In the genomic region with DNA sequence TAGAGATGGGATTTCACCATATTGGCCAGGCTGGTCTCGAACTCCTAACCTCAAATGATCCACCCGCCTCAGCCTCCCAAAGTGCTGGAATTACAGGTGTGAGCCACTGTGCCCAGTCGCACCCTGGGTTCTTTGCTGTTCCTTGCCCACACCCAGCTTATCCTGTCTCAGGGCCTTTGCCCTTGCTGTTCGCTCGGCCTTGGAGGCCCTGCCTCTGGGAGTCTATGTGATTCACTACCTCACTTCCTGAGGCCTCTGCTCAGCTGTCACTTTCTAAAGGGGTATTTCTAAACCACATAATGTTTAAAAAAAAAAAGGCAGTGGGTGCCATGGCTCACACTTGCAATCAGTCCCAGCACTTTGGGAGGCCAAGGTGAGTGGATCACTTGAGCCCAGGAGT, we compare ENCODE assay signal across 8 cellular contexts. TPM values are rescaled to one million over a fixed set of nuclear protein-coding genes. Genes with fewer than 3 reads are reported as not detected.
DNase-seq lines count a peak whose midpoint lies in the region; ATAC-seq and TF ChIP-seq lines count a peak whose summit lies in the region.
"Not testable (repeated sequence)": the region's sequence is repeated elsewhere in the genome, so short reads cannot be mapped to it uniquely, and the experiment has no call there.

No MANE protein-coding gene starts in this region.

- peak overlapping the region; percentile 54 for H3K4me3 Mint-ChIP-seq in CD4-positive, alpha-beta T cell
- peak overlapping the region in 2 of 4 donors; percentile 21 to 51 for H3K4me3 Mint-ChIP-seq in IgD-negative memory B cell
- H3K4me3 Mint-ChIP-seq in activated CD8-positive, alpha-beta T cell treated with anti-CD3 and anti-CD28 coated beads for 36 hours; immature natural killer cell: not testable (repeated sequence)
- H3K4me3 Mint-ChIP-seq in natural killer cell treated with Interleukin-12 subunit alpha and Interleukin-12 subunit beta and Interleukin-15 and Interleukin-18, amount 100 ng/mL, for 72 hours, result peak overlapping the region; percentile 52
- peak overlapping the region; percentile 32 for H3K4me3 Mint-ChIP-seq in stimulated activated naive CD8-positive, alpha-beta T cell treated with anti-CD3 and anti-CD28 coated beads, Interleukin-15, Interleukin-2, amounts not matched to agents 100 ng/mL and 50 ng/mL, for 24 hours

- POLR2A ChIA-PET in CD4-positive, alpha-beta T cell (lab: Charles Lee), result interaction anchor here (1.0 kb wide), 1 partner anchor 18 kb away, joined by 3 read pairs; no protein-coding TSS in a partner anchor
- POLR2A ChIA-PET in activated CD8-positive, alpha-beta T cell treated with anti-CD3 and anti-CD28 coated beads for 36 hours (lab: Charles Lee), result not testable (repeated sequence)

- H3K4me1 Mint-ChIP-seq in CD4-positive, alpha-beta T cell (ENCODE audit: low read depth), result peaks cover 17% of the 10 kb centered on the region
- H3K4me1 Mint-ChIP-seq in IgD-negative memory B cell (peaks cover 19 to 30% (median 29%) of the 10 kb centered on the region in 3 donors), immature natural killer cell (peaks cover 18 to 35% of the 10 kb centered on the region in 2 donors)
- peaks cover 27% of the 10 kb centered on the region for H3K4me1 Mint-ChIP-seq in activated CD8-positive, alpha-beta T cell treated with anti-CD3 and anti-CD28 coated beads for 36 hours (ENCODE audit: low read depth)
- H3K4me1 Mint-ChIP-seq in natural killer cell treated with Interleukin-12 subunit alpha and Interleukin-12 subunit beta and Interleukin-15 and Interleukin-18, amount 100 ng/mL, for 72 hours (ENCODE audit: low read depth in 2 of 2), result peaks cover 22 to 29% of the 10 kb centered on the region in 2 donors
- H3K4me1 Mint-ChIP-seq in stimulated activated naive CD8-positive, alpha-beta T cell treated with anti-CD3 and anti-CD28 coated beads, Interleukin-15, Interleukin-2, amounts not matched to agents 100 ng/mL and 50 ng/mL, for 24 hours (ENCODE audit: low read depth), result peaks cover 36% of the 10 kb centered on the region

- H3K4me1 ChIP-seq in RWPE2 (ENCODE audit: insufficient read depth, poor library complexity, severe bottlenecking), result peaks cover 12% of the 10 kb centered on the region

- H3K4me3 ChIP-seq in RWPE2 (ENCODE audit: severe bottlenecking), result not testable (repeated sequence)

- H3K27ac Mint-ChIP-seq in CD4-positive, alpha-beta T cell, result not testable (repeated sequence)
- H3K27ac Mint-ChIP-seq in IgD-negative memory B cell (peak overlapping the region; percentile 88 to 91 (median 91)), immature natural killer cell (peak overlapping the region in 4 of 6 donors; percentile 59 to 80 (median 74))
- peak overlapping the region; percentile 78 for H3K27ac Mint-ChIP-seq in activated CD8-positive, alpha-beta T cell treated with anti-CD3 and anti-CD28 coated beads for 36 hours
- H3K27ac Mint-ChIP-seq in activated naive CD4-positive, alpha-beta T cell treated with anti-CD3 and anti-CD28 coated beads, Interleukin-2, amount 50 U/mL, for 72 hours, result peak overlapping the region; percentile 45 to 60
- H3K27ac Mint-ChIP-seq in natural killer cell treated with Interleukin-12 subunit alpha and Interleukin-12 subunit beta and Interleukin-15 and Interleukin-18, amount 100 ng/mL, for 72 hours, result peak overlapping the region; percentile 33 to 76
- peak overlapping the region; percentile 70 for H3K27ac Mint-ChIP-seq in stimulated activated naive CD8-positive, alpha-beta T cell treated with anti-CD3 and anti-CD28 coated beads, Interleukin-15, Interleukin-2, amounts not matched to agents 100 ng/mL and 50 ng/mL, for 24 hours

- DNase-seq in CD4-positive, alpha-beta T cell; RWPE2 (ENCODE audit: low spot score); activated naive CD4-positive, alpha-beta T cell treated with anti-CD3 and anti-CD28 coated beads, Interleukin-2, amount 50 U/mL, for 72 hours (ENCODE audit: low spot score in 2 of 2); natural killer cell treated with Interleukin-12 subunit alpha and Interleukin-12 subunit beta and Interleukin-15 and Interleukin-18, amount 100 ng/mL, for 72 hours (ENCODE audit: low spot score): not testable (repeated sequence)
- peak; percentile 62 for DNase-seq in activated CD8-positive, alpha-beta T cell treated with anti-CD3 and anti-CD28 coated beads for 36 hours
- DNase-seq in immature natural killer cell, result peak in 1 of 3 donors; percentile 25

- CTCF ChIA-PET in CD4-positive, alpha-beta T cell (lab: Charles Lee), result not testable (repeated sequence)
- CTCF ChIA-PET in activated CD8-positive, alpha-beta T cell treated with anti-CD3 and anti-CD28 coated beads for 36 hours (lab: Charles Lee), result interaction anchor here (0.5 to 4.2 kb wide), 5 partner anchors 10 to 331 kb away, joined by 3 to 17 read pairs (median 3); a partner anchor contains a TSS

- ATAC-seq in CD4-positive, alpha-beta T cell (ENCODE audit: poor library complexity); RWPE2 (ENCODE audit: low read depth): not testable (repeated sequence)
- ATAC-seq in activated CD8-positive, alpha-beta T cell treated with anti-CD3 and anti-CD28 coated beads for 36 hours, result peak; percentile 81
- ATAC-seq in activated naive CD4-positive, alpha-beta T cell treated with anti-CD3 and anti-CD28 coated beads, Interleukin-2, amount 50 U/mL, for 72 hours, result peak; percentile 59 to 64
- ATAC-seq in natural killer cell treated with Interleukin-12 subunit alpha and Interleukin-12 subunit beta and Interleukin-15 and Interleukin-18, amount 100 ng/mL, for 72 hours, result peak; percentile 85 to 87

- not testable (repeated sequence) for H3K9me3 Mint-ChIP-seq in CD4-positive, alpha-beta T cell; IgD-negative memory B cell; activated CD8-positive, alpha-beta T cell treated with anti-CD3 and anti-CD28 coated beads for 36 hours; activated naive CD4-positive, alpha-beta T cell treated with anti-CD3 and anti-CD28 coated beads, Interleukin-2, amount 50 U/mL, for 72 hours; immature natural killer cell; natural killer cell treated with Interleukin-12 subunit alpha and Interleukin-12 subunit beta and Interleukin-15 and Interleukin-18, amount 100 ng/mL, for 72 hours; stimulated activated naive CD8-positive, alpha-beta T cell treated with anti-CD3 and anti-CD28 coated beads, Interleukin-15, Interleukin-2, amounts not matched to agents 100 ng/mL and 50 ng/mL, for 24 hours

- intact Hi-C loops in CD4-positive, alpha-beta T cell (cut with DNase I, micrococcal nuclease); activated CD8-positive, alpha-beta T cell treated with anti-CD3 and anti-CD28 coated beads for 36 hours (cut with micrococcal nuclease): not testable (repeated sequence)

- H3K27me3 Mint-ChIP-seq in CD4-positive, alpha-beta T cell; IgD-negative memory B cell; activated CD8-positive, alpha-beta T cell treated with anti-CD3 and anti-CD28 coated beads for 36 hours; immature natural killer cell (ENCODE audit: low read depth in 3 of 3); stimulated activated naive CD8-positive, alpha-beta T cell treated with anti-CD3 and anti-CD28 coated beads, Interleukin-15, Interleukin-2, amounts not matched to agents 100 ng/mL and 50 ng/mL, for 24 hours: not testable (repeated sequence)
- peaks cover 0 to 13% of the 10 kb centered on the region in 2 donors for H3K27me3 Mint-ChIP-seq in natural killer cell treated with Interleukin-12 subunit alpha and Interleukin-12 subunit beta and Interleukin-15 and Interleukin-18, amount 100 ng/mL, for 72 hours

- H3K36me3 Mint-ChIP-seq in CD4-positive, alpha-beta T cell (ENCODE audit: low read depth); IgD-negative memory B cell; activated CD8-positive, alpha-beta T cell treated with anti-CD3 and anti-CD28 coated beads for 36 hours (ENCODE audit: low read depth); activated naive CD4-positive, alpha-beta T cell treated with anti-CD3 and anti-CD28 coated beads, Interleukin-2, amount 50 U/mL, for 72 hours; immature natural killer cell; natural killer cell treated with Interleukin-12 subunit alpha and Interleukin-12 subunit beta and Interleukin-15 and Interleukin-18, amount 100 ng/mL, for 72 hours; stimulated activated naive CD8-positive, alpha-beta T cell treated with anti-CD3 and anti-CD28 coated beads, Interleukin-15, Interleukin-2, amounts not matched to agents 100 ng/mL and 50 ng/mL, for 24 hours (ENCODE audit: low read depth): not testable (repeated sequence)

- not testable (repeated sequence) for H3K36me3 ChIP-seq in RWPE2 (ENCODE audit: low read depth)

- H3K27ac ChIP-seq in CD4-positive, alpha-beta T cell (ENCODE audit: low read depth, low read length), result not testable (repeated sequence)
- peak overlapping the region; percentile 64 for H3K27ac ChIP-seq in RWPE2 (ENCODE audit: poor library complexity, severe bottlenecking)

- H3K27me3 ChIP-seq in CD4-positive, alpha-beta T cell (ENCODE audit: control insufficient read depth, insufficient read depth, low read length); RWPE2 (ENCODE audit: insufficient read depth, poor library complexity, severe bottlenecking): not testable (repeated sequence)

- TF ChIP-seq CTCF in CD4-positive, alpha-beta T cell (IDR thresholded peaks at IDR 0.05); RWPE2 (IDR thresholded peaks at IDR 0.05; ENCODE audit: poor library complexity, severe bottlenecking); activated CD8-positive, alpha-beta T cell treated with anti-CD3 and anti-CD28 coated beads for 36 hours (IDR thresholded peaks at IDR 0.05): not testable (repeated sequence)

- not testable (repeated sequence) for H3K9me3 ChIP-seq in CD4-positive, alpha-beta T cell (ENCODE audit: control insufficient read depth, low read length); RWPE2 (ENCODE audit: severe bottlenecking)

RNA-seq across cellular contexts. Expression of a gene that starts 16.8 kb away (rescaled TPM):
- 10 to 100 TPM; 38.3 to 40.8 TPM for total RNA-seq in CD4-positive, alpha-beta T cell
- polyA plus RNA-seq in IgD-negative memory B cell (40.6 TPM), immature natural killer cell (10 to 100 TPM; 26.6 to 46.6 (median 32.4) TPM)
- 10 to 100 TPM; 33.8 to 34.3 TPM for total RNA-seq in activated CD8-positive, alpha-beta T cell treated with anti-CD3 and anti-CD28 coated beads for 36 hours
- 10 to 100 TPM; 43.8 to 57.0 TPM for total RNA-seq in activated naive CD4-positive, alpha-beta T cell treated with anti-CD3 and anti-CD28 coated beads, Interleukin-2, amount 50 U/mL, for 72 hours
- 100 to 1,000 TPM; 101 to 103 TPM for total RNA-seq in natural killer cell treated with Interleukin-12 subunit alpha and Interleukin-12 subunit beta and Interleukin-15 and Interleukin-18, amount 100 ng/mL, for 72 hours

RNA-seq across cellular contexts. Expression of a gene that starts 24.2 kb away (rescaled TPM):
- total RNA-seq in CD4-positive, alpha-beta T cell, result 10 to 100 TPM; 44.5 to 45.5 TPM
- polyA plus RNA-seq in IgD-negative memory B cell (6.7 TPM), immature natural killer cell (1 to 10 TPM in 2 of 3 donors, under 1 TPM in 1; 0.02 to 7.2 (median 1.1) TPM)
- total RNA-seq in activated CD8-positive, alpha-beta T cell treated with anti-CD3 and anti-CD28 coated beads for 36 hours, result 10 to 100 TPM; 36.6 to 38.0 TPM
- 10 to 100 TPM; 39.2 to 50.8 TPM for total RNA-seq in activated naive CD4-positive, alpha-beta T cell treated with anti-CD3 and anti-CD28 coated beads, Interleukin-2, amount 50 U/mL, for 72 hours
- 10 to 100 TPM; 27.6 to 77.6 TPM for total RNA-seq in natural killer cell treated with Interleukin-12 subunit alpha and Interleukin-12 subunit beta and Interleukin-15 and Interleukin-18, amount 100 ng/mL, for 72 hours
